ENCODE assay signal across 22 cellular contexts in genomic region chr15:36430280-36430679, GRCh38.
"Had no signal": no experiment of that assay in that cellular context is flagged by ENCODE, and none has a peak within 500 bp of the region (broad histone marks: within the 10 kb centered on the region; RNA-seq: fewer than 3 reads in every experiment).

No MANE protein-coding gene starts in this region.

- H3K9ac ChIP-seq: KMS-11 had no signal

- DNase-seq: activated CD4-positive, alpha-beta memory T cell treated with anti-CD3 and anti-CD28 coated beads for 36 hours; activated CD4-positive, alpha-beta T cell treated with anti-CD3 and anti-CD28 coated beads for 1 hour; activated CD4-positive, alpha-beta T cell treated with anti-CD3 and anti-CD28 coated beads, Interleukin-2, amount 10 ng/mL, durations not matched to agents 7 days and 5 days; activated CD8-positive, alpha-beta memory T cell treated with anti-CD3 and anti-CD28 coated beads for 24 hours; activated gamma-delta T cell; activated naive CD4-positive, alpha-beta T cell treated with anti-CD3 and anti-CD28 coated beads for 36 hours; activated T-cell treated with anti-CD3 and anti-CD28 coated beads, Interleukin-2, amount 50 U/mL, for 4 hours; caudate nucleus; MV-4-11; NCI-H1105; NCI-H1436; NCI-H1694 treated with DMSO at 0.1 percent for 48 hours; NCI-H2029 treated with DMSO at 0.1 percent for 48 hours; NCI-H345; NCI-H510A treated with DMSO at 0.1 percent for 48 hours; NCI-H69; T-helper 17 cell; T-helper 9 cell had no signal

- H3K4me1 ChIP-seq: breast epithelium had no signal

- H3K36me3 ChIP-seq: breast epithelium had no signal

- ATAC-seq: activated T-cell treated with anti-CD3 and anti-CD28 coated beads, Interleukin-2, amount 50 U/mL, for 4 hours; activated T-helper 17 cell treated with anti-CD3 and anti-CD28 coated beads, Interleukin-2, amount 50 U/mL, for 72 hours; T-helper 17 cell; WTC11 had no signal

- H3K4me2 ChIP-seq: KMS-11 had no signal

- H3K27ac ChIP-seq: breast epithelium, KMS-11 had no signal

- H3K4me3 ChIP-seq: breast epithelium had no signal

- H3K27me3 ChIP-seq: breast epithelium had no signal

- H3K9me3 ChIP-seq: breast epithelium had no signal
